8 cellular contexts compared by ENCODE assay signal in genomic region chr5:11904270-11904906, GRCh38. TPM values are rescaled to one million over a fixed set of nuclear protein-coding genes. Genes with fewer than 3 reads are reported as not detected.
A peak's percentile ranks its signal among the peaks of the same experiment; 100 is the strongest.
DNase-seq lines count a peak whose midpoint lies in the region; ATAC-seq and TF ChIP-seq lines count a peak whose summit lies in the region.

CTNND2 (minus strand) TSS chr5:11904446; CDS start chr5:11903853, 593 bp downstream.

- H3K4me1 Mint-ChIP-seq in activated naive CD4-positive, alpha-beta T cell treated with anti-CD3 and anti-CD28 coated beads, Interleukin-2, amount 50 U/mL, for 24 hours = peaks cover 5% of the 10 kb centered on the region
- peaks cover 10% of the 10 kb centered on the region for H3K4me1 Mint-ChIP-seq in chondrocyte (ENCODE audit: low read depth)

- no peaks in the 10 kb centered on the region for H3K36me3 Mint-ChIP-seq in activated naive CD4-positive, alpha-beta T cell treated with anti-CD3 and anti-CD28 coated beads, Interleukin-2, amount 50 U/mL, for 24 hours
- H3K36me3 Mint-ChIP-seq in chondrocyte (ENCODE audit: low read depth) = peaks cover 4% of the 10 kb centered on the region

- H3K9me3 Mint-ChIP-seq in activated naive CD4-positive, alpha-beta T cell treated with anti-CD3 and anti-CD28 coated beads, Interleukin-2, amount 50 U/mL, for 24 hours = no peaks in the 10 kb centered on the region
- H3K9me3 Mint-ChIP-seq in chondrocyte (ENCODE audit: low read depth) = no peaks in the 10 kb centered on the region

- ATAC-seq in HG03571 (IDR thresholded peaks at IDR 0.05; ENCODE audit: unreplicated experiment) (no peak), GM18519 (IDR thresholded peaks at IDR 0.05; ENCODE audit: low FRiP score, unreplicated experiment) (no peak)

- H3K4me3 Mint-ChIP-seq in activated naive CD4-positive, alpha-beta T cell treated with anti-CD3 and anti-CD28 coated beads, Interleukin-2, amount 50 U/mL, for 24 hours = no peak within 1 kb of the TSS
- H3K4me3 Mint-ChIP-seq in chondrocyte (ENCODE audit: unreplicated experiment) = peak within 1 kb of the TSS; percentile 59

- peaks cover 32% of the 10 kb centered on the region for H3K27me3 Mint-ChIP-seq in activated naive CD4-positive, alpha-beta T cell treated with anti-CD3 and anti-CD28 coated beads, Interleukin-2, amount 50 U/mL, for 24 hours
- H3K27me3 Mint-ChIP-seq in chondrocyte (ENCODE audit: low read depth) = peaks cover 61% of the 10 kb centered on the region

- TF ChIP-seq CTCF in chondrocyte (IDR thresholded peaks at IDR 0.05) = no peak

- DNase-seq in activated naive CD4-positive, alpha-beta T cell treated with anti-CD3 and anti-CD28 coated beads, Interleukin-2, amount 50 U/mL, for 16 hours = no peak
- DNase-seq in NCI-H2196 (lab: John Stamatoyannopoulos, UW; ENCODE audit: unreplicated experiment) (peak; percentile 53), chondrocyte (ENCODE audit: low spot score) (no peak), lung microvascular endothelial cell (ENCODE audit: low read depth in 2 of 2) (peak; percentile 0), activated gamma-delta T cell treated with Interleukin-2 at 50 U/mL for 16 hours (no peak)

- H3K27ac Mint-ChIP-seq in activated naive CD4-positive, alpha-beta T cell treated with anti-CD3 and anti-CD28 coated beads, Interleukin-2, amount 50 U/mL, for 24 hours = peak within 1 kb of the TSS; percentile 71
- H3K27ac Mint-ChIP-seq in chondrocyte (ENCODE audit: unreplicated experiment) = no peak within 1 kb of the TSS

RNA-seq across cellular contexts. Expression of gene CTNND2, which starts in this region (rescaled TPM):
- 1.0 to 2.1 TPM (median 1.9 TPM) in 3 replicates for total RNA-seq in chondrocyte
- not detected in 2 replicates for total RNA-seq in lung microvascular endothelial cell

Comparison
In these comparisons a context has a peak if more than half of its experiments do, and no peak if none do; other contexts are left out.
1. Peak in DNase-seq in lung microvascular endothelial cell; RNA of the gene not detected or under 1 TPM.